ENCODE assay signal across 8 cellular contexts in genomic region chr5:150000261-150000989, GRCh38. TPM values are rescaled to one million over a fixed set of nuclear protein-coding genes. Genes with fewer than 3 reads are reported as not detected.
DNase-seq lines count a peak whose midpoint lies in the region; ATAC-seq and TF ChIP-seq lines count a peak whose summit lies in the region.

Gene HMGXB3 (plus strand): TSS chr5:150000739. CDS start chr5:150004853, 4,114 bp downstream.
Gene TIGD6 (minus strand): TSS chr5:150000654. CDS start chr5:149996348, 4,306 bp downstream.

- H3K9ac ChIP-seq in mucosa of stomach (ENCODE audit: low read length) = peak within 1 kb of the TSS; percentile 92

- peak; percentile 95 for TF ChIP-seq POLR2A in erythroblast (IDR thresholded peaks at IDR 0.05; ENCODE audit: low read length)

- H3K27ac Mint-ChIP-seq in IgD-negative memory B cell = peak within 1 kb of the TSS; percentile 84 to 98 (median 87)

- H3K27me3 ChIP-seq in mucosa of stomach (ENCODE audit: control insufficient read depth, insufficient read depth, low read length) = no peaks in the 10 kb centered on the region

- no peaks in the 10 kb centered on the region for H3K27me3 Mint-ChIP-seq in IgD-negative memory B cell

- H3K9me3 Mint-ChIP-seq in IgD-negative memory B cell = no peaks in the 10 kb centered on the region

- peak within 1 kb of the TSS; percentile 70 for H3K4me3 ChIP-seq in mucosa of stomach (ENCODE audit: low read length)

- peaks cover 4% of the 10 kb centered on the region for H3K36me3 Mint-ChIP-seq in IgD-negative memory B cell

- peak within 1 kb of the TSS; percentile 91 to 97 (median 94) for H3K4me3 Mint-ChIP-seq in IgD-negative memory B cell

- peaks cover 23% of the 10 kb centered on the region for H3K4me1 ChIP-seq in mucosa of stomach (ENCODE audit: control insufficient read depth, insufficient read depth, low read length)

- peak; percentile 83 for ATAC-seq in GM21576 (IDR thresholded peaks at IDR 0.05; ENCODE audit: unreplicated experiment)

- H3K36me3 ChIP-seq in mucosa of stomach (ENCODE audit: control insufficient read depth, insufficient read depth, low read length) = no peaks in the 10 kb centered on the region

- H3K9me3 ChIP-seq in mucosa of stomach (ENCODE audit: control insufficient read depth, low read length) = no peaks in the 10 kb centered on the region

- DNase-seq in DMS153 treated with DMSO at 0.1 percent for 48 hours (lab: John Stamatoyannopoulos, UW; ENCODE audit: unreplicated experiment) = peak; percentile 57
- DNase-seq in OCI-M1 (lab: John Stamatoyannopoulos, UW) = peak; percentile 97
- DNase-seq in activated T-cell treated with anti-CD3 and anti-CD28 coated beads, Interleukin-2, amount 50 U/mL, for 1 hour = peak; percentile 83
- DNase-seq in erythroblast (lab: John Stamatoyannopoulos, UW) = peak; percentile 92 to 93
- peak; percentile 92 for DNase-seq in stimulated activated CD8-positive, alpha-beta memory T cell treated with anti-CD3 and anti-CD28 coated beads, Interleukin-4, amount 100 ng/mL, for 48 hours

- H3K4me1 Mint-ChIP-seq in IgD-negative memory B cell = peaks cover 22 to 34% (median 33%) of the 10 kb centered on the region in 3 donors

RNA-seq across cellular contexts. Expression of gene HMGXB3, which starts in this region (rescaled TPM):
- 15.4 TPM for polyA plus RNA-seq in IgD-negative memory B cell

RNA-seq across cellular contexts. Expression of gene TIGD6, which starts in this region (rescaled TPM):
- polyA plus RNA-seq in IgD-negative memory B cell = 1.8 TPM

Comparison
In these comparisons a context has a peak if more than half of its experiments do, and no peak if none do; other contexts are left out.
1. Peak in every context shown above with its lines: DNase-seq, ATAC-seq and H3K4me3 ChIP-seq.